14 cellular contexts compared by ENCODE assay signal in genomic region chr2:7450188-7451156, GRCh38.
DNase-seq lines count a peak whose midpoint lies in the region; ATAC-seq and TF ChIP-seq lines count a peak whose summit lies in the region.
"Had no signal": no experiment of that assay in that cellular context is flagged by ENCODE, and none has a peak within 500 bp of the region (broad histone marks: within the 10 kb centered on the region; RNA-seq: fewer than 3 reads in every experiment).

No MANE protein-coding gene starts in this region.

- WGBS in thymus: 81% methylated on average over 15 of the region's 15 CpGs

- no peaks in the 10 kb centered on the region for H3K9me3 Mint-ChIP-seq in activated T-helper 1 cell treated with anti-CD3 and anti-CD28 coated beads, Interleukin-12 subunit alpha, Interleukin-12 subunit beta, Interleukin-2, Interleukin-4 antibody, amounts not matched to agents 30 ng/mL and 10 ng/mL and 1 ng/mL, durations not matched to agents 14 hours and 24 hours and 36 hours
- peaks cover 0 to 3% (median 0%) of the 10 kb centered on the region in 11 donors for H3K9me3 Mint-ChIP-seq in naive thymus-derived CD4-positive, alpha-beta T cell
- H3K9me3 Mint-ChIP-seq in type B pancreatic cell: no peaks in the 10 kb centered on the region
- H3K9me3 Mint-ChIP-seq: dendritic cell treated with granulocyte-macrophage colony-stimulating factor and Interleukin-4, amounts not matched to agents 40 ng/mL and 50 ng/mL, for 4 days; mesothelial cell of epicardium had no signal

- no peak for TF ChIP-seq CTCF in type B pancreatic cell (conservative IDR thresholded peaks at IDR 0.05)

- H3K27ac Mint-ChIP-seq in activated T-helper 1 cell treated with anti-CD3 and anti-CD28 coated beads, Interleukin-12 subunit alpha, Interleukin-12 subunit beta, Interleukin-2, Interleukin-4 antibody, amounts not matched to agents 30 ng/mL and 10 ng/mL and 1 ng/mL, durations not matched to agents 14 hours and 24 hours and 36 hours: peak overlapping the region; percentile 98
- H3K27ac Mint-ChIP-seq in naive thymus-derived CD4-positive, alpha-beta T cell: peak overlapping the region; percentile 90 to 98 (median 96)
- no peak overlapping the region for H3K27ac Mint-ChIP-seq in type B pancreatic cell
- H3K27ac Mint-ChIP-seq: dendritic cell treated with granulocyte-macrophage colony-stimulating factor and Interleukin-4, amounts not matched to agents 40 ng/mL and 50 ng/mL, for 4 days; mesothelial cell of epicardium had no signal

- peak overlapping the region; percentile 60 for H3K27ac ChIP-seq in naive thymus-derived CD4-positive, alpha-beta T cell (ENCODE audit: low read depth, low read length)
- H3K27ac ChIP-seq in thymus (ENCODE audit: low read depth): peak overlapping the region; percentile 88
- H3K27ac ChIP-seq: adrenal gland, parathyroid adenoma, tibial nerve had no signal

- no peaks in the 10 kb centered on the region for H3K27me3 ChIP-seq in naive thymus-derived CD4-positive, alpha-beta T cell (ENCODE audit: control insufficient read depth in 2 of 2, insufficient read depth in 2 of 2, low read length in 2 of 2)
- no peaks in the 10 kb centered on the region for H3K27me3 ChIP-seq in thymus (ENCODE audit: control insufficient read depth, insufficient read depth)

- peaks cover 89% of the 10 kb centered on the region for H3K4me1 Mint-ChIP-seq in activated T-helper 1 cell treated with anti-CD3 and anti-CD28 coated beads, Interleukin-12 subunit alpha, Interleukin-12 subunit beta, Interleukin-2, Interleukin-4 antibody, amounts not matched to agents 30 ng/mL and 10 ng/mL and 1 ng/mL, durations not matched to agents 14 hours and 24 hours and 36 hours (ENCODE audit: low read depth)
- peaks cover 44 to 93% (median 78%) of the 10 kb centered on the region in 7 donors for H3K4me1 Mint-ChIP-seq in naive thymus-derived CD4-positive, alpha-beta T cell
- H3K4me1 Mint-ChIP-seq in type B pancreatic cell (ENCODE audit: unreplicated experiment): no peaks in the 10 kb centered on the region
- H3K4me1 Mint-ChIP-seq: mesothelial cell of epicardium had no signal

- no peaks in the 10 kb centered on the region for H3K9me3 ChIP-seq in naive thymus-derived CD4-positive, alpha-beta T cell (ENCODE audit: control insufficient read depth in 2 of 3, low read length in 3 of 3)
- no peaks in the 10 kb centered on the region for H3K9me3 ChIP-seq in thymus (ENCODE audit: control insufficient read depth)
- H3K9me3 ChIP-seq: adrenal gland, tibial nerve had no signal

- DNase-seq in activated T-cell treated with anti-CD3 and anti-CD28 coated beads for 1 hour (ENCODE audit: low read depth): peak; percentile 22
- no peak for DNase-seq in activated T-cell treated with anti-CD3 and anti-CD28 coated beads for 4 hours
- DNase-seq in activated T-helper 1 cell treated with anti-CD3 and anti-CD28 coated beads, Interleukin-12 subunit alpha, Interleukin-12 subunit beta, Interleukin-2, Interleukin-4 antibody, amounts not matched to agents 30 ng/mL and 10 ng/mL and 1 ng/mL, durations not matched to agents 14 hours and 24 hours and 36 hours (ENCODE audit: low spot score): peak; percentile 65
- peak in 8 of 9 donors; percentile 66 to 88 (median 72) for DNase-seq in naive thymus-derived CD4-positive, alpha-beta T cell
- no peak for DNase-seq in pons (ENCODE audit: low spot score)
- no peak for DNase-seq in NK-92 (lab: John Stamatoyannopoulos, UW; ENCODE audit: unreplicated experiment)
- no peak for DNase-seq in type B pancreatic cell (ENCODE audit: extremely low spot score, unreplicated experiment)
- DNase-seq: adrenal gland, GOT3 had no signal

- H3K27me3 Mint-ChIP-seq in activated T-helper 1 cell treated with anti-CD3 and anti-CD28 coated beads, Interleukin-12 subunit alpha, Interleukin-12 subunit beta, Interleukin-2, Interleukin-4 antibody, amounts not matched to agents 30 ng/mL and 10 ng/mL and 1 ng/mL, durations not matched to agents 14 hours and 24 hours and 36 hours (ENCODE audit: insufficient read depth): no peaks in the 10 kb centered on the region
- H3K27me3 Mint-ChIP-seq in naive thymus-derived CD4-positive, alpha-beta T cell: no peaks in the 10 kb centered on the region
- H3K27me3 Mint-ChIP-seq in type B pancreatic cell: no peaks in the 10 kb centered on the region
- H3K27me3 Mint-ChIP-seq: dendritic cell treated with granulocyte-macrophage colony-stimulating factor and Interleukin-4, amounts not matched to agents 40 ng/mL and 50 ng/mL, for 4 days had no signal

- ATAC-seq in naive thymus-derived CD4-positive, alpha-beta T cell: peak; percentile 91

- H3K36me3 ChIP-seq in naive thymus-derived CD4-positive, alpha-beta T cell (ENCODE audit: control insufficient read depth in 2 of 3, insufficient read depth in 3 of 3, low read length in 3 of 3): no peaks in the 10 kb centered on the region
- no peaks in the 10 kb centered on the region for H3K36me3 ChIP-seq in thymus (ENCODE audit: control insufficient read depth, insufficient read depth)
- H3K36me3 ChIP-seq: adrenal gland, tibial nerve had no signal

- H3K36me3 Mint-ChIP-seq in activated T-helper 1 cell treated with anti-CD3 and anti-CD28 coated beads, Interleukin-12 subunit alpha, Interleukin-12 subunit beta, Interleukin-2, Interleukin-4 antibody, amounts not matched to agents 30 ng/mL and 10 ng/mL and 1 ng/mL, durations not matched to agents 14 hours and 24 hours and 36 hours (ENCODE audit: low read depth): peaks cover 22% of the 10 kb centered on the region
- peaks cover 0 to 30% (median 0%) of the 10 kb centered on the region in 5 donors for H3K36me3 Mint-ChIP-seq in naive thymus-derived CD4-positive, alpha-beta T cell
- H3K36me3 Mint-ChIP-seq in type B pancreatic cell: no peaks in the 10 kb centered on the region
- H3K36me3 Mint-ChIP-seq: mesothelial cell of epicardium had no signal

- peak overlapping the region; percentile 34 for H3K4me3 ChIP-seq in naive thymus-derived CD4-positive, alpha-beta T cell (ENCODE audit: low read length)
- H3K4me3 ChIP-seq in thymus (ENCODE audit: low read length): no peak overlapping the region
- H3K4me3 ChIP-seq: adrenal gland, tibial nerve had no signal

- peaks cover 41 to 65% of the 10 kb centered on the region in 2 donors for H3K4me1 ChIP-seq in naive thymus-derived CD4-positive, alpha-beta T cell (ENCODE audit: control insufficient read depth in 2 of 2, insufficient read depth in 2 of 2, low read length in 2 of 2)
- peaks cover 19% of the 10 kb centered on the region for H3K4me1 ChIP-seq in thymus (ENCODE audit: control insufficient read depth, insufficient read depth, low read length)
- H3K4me1 ChIP-seq: adrenal gland, parathyroid adenoma, tibial nerve had no signal

- POLR2A ChIA-PET in naive thymus-derived CD4-positive, alpha-beta T cell (lab: Charles Lee): interaction anchor here (0.6 to 3.3 kb wide), 12 partner anchors 9 to 1231 kb away, joined by 3 to 27 read pairs (median 6); partner anchors contain the start of gene ID2

- CTCF ChIA-PET in naive thymus-derived CD4-positive, alpha-beta T cell (lab: Charles Lee): interaction anchor here (0.6 to 3.3 kb wide), 11 partner anchors 8 to 1234 kb away, joined by 3 to 9 read pairs (median 4); no protein-coding TSS in a partner anchor

- H3K4me3 Mint-ChIP-seq in activated T-helper 1 cell treated with anti-CD3 and anti-CD28 coated beads, Interleukin-12 subunit alpha, Interleukin-12 subunit beta, Interleukin-2, Interleukin-4 antibody, amounts not matched to agents 30 ng/mL and 10 ng/mL and 1 ng/mL, durations not matched to agents 14 hours and 24 hours and 36 hours: peak overlapping the region; percentile 34
- peak overlapping the region; percentile 39 to 87 (median 77) for H3K4me3 Mint-ChIP-seq in naive thymus-derived CD4-positive, alpha-beta T cell
- H3K4me3 Mint-ChIP-seq in type B pancreatic cell: no peak overlapping the region
- H3K4me3 Mint-ChIP-seq: dendritic cell treated with granulocyte-macrophage colony-stimulating factor and Interleukin-4, amounts not matched to agents 40 ng/mL and 50 ng/mL, for 4 days; mesothelial cell of epicardium had no signal

- intact Hi-C loops in activated T-helper 1 cell treated with anti-CD3 and anti-CD28 coated beads, Interleukin-12 subunit alpha, Interleukin-12 subunit beta, Interleukin-2, Interleukin-4 antibody, amounts not matched to agents 30 ng/mL and 10 ng/mL and 1 ng/mL, durations not matched to agents 14 hours and 24 hours and 36 hours (cut with micrococcal nuclease): loop anchor here (1.0 to 5.0 kb wide), 15 partner anchors 13 to 1093 kb away; no protein-coding TSS in a partner anchor
- intact Hi-C loops in naive thymus-derived CD4-positive, alpha-beta T cell (cut with micrococcal nuclease): loop anchor here (1.0 to 10.0 kb wide), 12 partner anchors 8 to 1232 kb away; partner anchors contain the start of gene ID2 (in 1 of the 2)

Comparison
In these comparisons a context has a peak if more than half of its experiments do, and no peak if none do; other contexts are left out.
1. DNase-seq: peak in activated T-cell treated with anti-CD3 and anti-CD28 coated beads for 1 hour (single experiment), activated T-helper 1 cell treated with anti-CD3 and anti-CD28 coated beads, Interleukin-12 subunit alpha, Interleukin-12 subunit beta, Interleukin-2, Interleukin-4 antibody, amounts not matched to agents 30 ng/mL and 10 ng/mL and 1 ng/mL, durations not matched to agents 14 hours and 24 hours and 36 hours (single experiment) and naive thymus-derived CD4-positive, alpha-beta T cell (8 of 9); none in activated T-cell treated with anti-CD3 and anti-CD28 coated beads for 4 hours (single experiment), pons (single experiment), NK-92 (single experiment) and type B pancreatic cell (single experiment).